Comparison of ENCODE assay signal across 17 cellular contexts in genomic region chr22:38609371-38609770, GRCh38. TPM values are rescaled to one million over a fixed set of nuclear protein-coding genes. Genes with fewer than 3 reads are reported as not detected.
DNase-seq lines count a peak whose midpoint lies in the region; ATAC-seq and TF ChIP-seq lines count a peak whose summit lies in the region.
"Had no signal": no experiment of that assay in that cellular context is flagged by ENCODE, and none has a peak within 500 bp of the region (broad histone marks: within the 10 kb centered on the region; RNA-seq: fewer than 3 reads in every experiment).

No MANE protein-coding gene starts in this region.

- H3K4me3 Mint-ChIP-seq in brain = peak overlapping the region in 1 of 5 experiments; percentile 17
- H3K4me3 Mint-ChIP-seq: CD8-positive, alpha-beta T cell; HFFc6 had no signal

- no peak for TF ChIP-seq CTCF in brain (conservative IDR thresholded peaks at IDR 0.05)
- TF ChIP-seq CTCF in uterus (IDR thresholded peaks at IDR 0.05) = no peak

- H3K4me1 ChIP-seq in uterus = no peaks in the 10 kb centered on the region

- ATAC-seq in HG02642 (IDR thresholded peaks at IDR 0.05; ENCODE audit: poor library complexity, unreplicated experiment) (no peak), HG03108 (IDR thresholded peaks at IDR 0.05; ENCODE audit: unreplicated experiment) (no peak)
- ATAC-seq: CD8-positive, alpha-beta T cell had no signal

- no peaks in the 10 kb centered on the region for H3K9me3 ChIP-seq in uterus
- H3K9me3 ChIP-seq: BLaER1 treated with 17β-estradiol and CSF1 and Interleukin-3, amounts not matched to agents 10 nM and 100 nM had no signal

- no peaks in the 10 kb centered on the region for H3K9me3 Mint-ChIP-seq in brain
- H3K9me3 Mint-ChIP-seq: CD8-positive, alpha-beta T cell; HFFc6 had no signal

- H3K27ac Mint-ChIP-seq in brain = peak overlapping the region in 3 of 5 experiments; percentile 72 to 93 (median 80)
- H3K27ac Mint-ChIP-seq: CD8-positive, alpha-beta T cell; HFFc6 had no signal

- intact Hi-C loops in uterus (cut with DNase I; ENCODE audit: low total_unique reads) = no loop called here

- no peak for TF ChIP-seq POLR2A in uterus (IDR thresholded peaks at IDR 0.05)

- peaks cover 33% of the 10 kb centered on the region for H3K36me3 Mint-ChIP-seq in brain
- H3K36me3 Mint-ChIP-seq: CD8-positive, alpha-beta T cell had no signal

- H3K27me3 Mint-ChIP-seq in brain = no peaks in the 10 kb centered on the region

- DNase-seq in DMS 273 (lab: John Stamatoyannopoulos, UW; ENCODE audit: unreplicated experiment) (peak; percentile 92), NCI-H2171 (lab: John Stamatoyannopoulos, UW) (peak; percentile 49), occipital lobe (lab: John Stamatoyannopoulos, UW) (peak; percentile 5), uterus (no peak)
- no peak for DNase-seq in stimulated activated CD4-positive, alpha-beta T cell treated with anti-CD3 and anti-CD28 coated beads, Interleukin-15, amount 100 ng/mL, for 24 hours
- DNase-seq: Calu3; CD8-positive, alpha-beta T cell; DMS79; HFFc6; MV-4-11; NCI-H187 treated with DMSO at 0.1 percent for 48 hours; SHP77 had no signal

- no peak overlapping the region for H3K4me3 ChIP-seq in uterus
- H3K4me3 ChIP-seq: BLaER1 treated with 17β-estradiol and CSF1 and Interleukin-3, amounts not matched to agents 10 nM and 100 nM had no signal

- H3K4me1 Mint-ChIP-seq in brain = peaks cover 16% of the 10 kb centered on the region

- H3K36me3 ChIP-seq in uterus = no peaks in the 10 kb centered on the region
- H3K36me3 ChIP-seq: BLaER1 treated with 17β-estradiol and CSF1 and Interleukin-3, amounts not matched to agents 10 nM and 100 nM had no signal

- no peaks in the 10 kb centered on the region for H3K27me3 ChIP-seq in uterus
- H3K27me3 ChIP-seq: BLaER1 treated with 17β-estradiol and CSF1 and Interleukin-3, amounts not matched to agents 10 nM and 100 nM had no signal

- H3K27ac ChIP-seq in uterus = no peak overlapping the region
- H3K27ac ChIP-seq: BLaER1 treated with 17β-estradiol and CSF1 and Interleukin-3, amounts not matched to agents 10 nM and 100 nM; KMS-11 had no signal

RNA-seq across cellular contexts. Expression of gene DMC1, which starts 39.4 kb away (rescaled TPM):
- 9.6 TPM for polyA plus RNA-seq in brain (ENCODE audit: insufficient read depth, low read depth, low replicate concordance)
- total RNA-seq in occipital lobe (4.1 TPM), uterus (1 to 10 TPM in 2 of 4 donors, under 1 TPM in 1, not detected in 1; 0.26 to 8.4 (median 5.2) TPM)

RNA-seq across cellular contexts. Expression of gene FAM227A, which starts 46.8 kb away (rescaled TPM):
- 2.1 TPM for polyA plus RNA-seq in brain (ENCODE audit: insufficient read depth, low read depth, low replicate concordance)
- total RNA-seq in occipital lobe (3.7 TPM), uterus (10 to 100 TPM in 1 of 4 donors, 1 to 10 TPM in 3; 1.5 to 10.4 (median 4.6) TPM)

RNA-seq across cellular contexts. Expression of gene CBY1, which starts 47.1 kb away (rescaled TPM):
- polyA plus RNA-seq in brain (ENCODE audit: insufficient read depth, low read depth, low replicate concordance) = 57.4 TPM
- total RNA-seq in occipital lobe = 16.5 TPM
- total RNA-seq in uterus = 10 to 100 TPM; 10.5 to 42.8 (median 28.6) TPM

Comparison
In these comparisons a context has a peak if more than half of its experiments do, and no peak if none do; other contexts are left out.
1. DNase-seq: peak in DMS 273 (single experiment), NCI-H2171 (single experiment) and occipital lobe (single experiment); none in stimulated activated CD4-positive, alpha-beta T cell treated with anti-CD3 and anti-CD28 coated beads, Interleukin-15, amount 100 ng/mL, for 24 hours (single experiment) and uterus (0 of 2).